ENCODE assay signal across 8 cellular contexts in the genomic region with DNA sequence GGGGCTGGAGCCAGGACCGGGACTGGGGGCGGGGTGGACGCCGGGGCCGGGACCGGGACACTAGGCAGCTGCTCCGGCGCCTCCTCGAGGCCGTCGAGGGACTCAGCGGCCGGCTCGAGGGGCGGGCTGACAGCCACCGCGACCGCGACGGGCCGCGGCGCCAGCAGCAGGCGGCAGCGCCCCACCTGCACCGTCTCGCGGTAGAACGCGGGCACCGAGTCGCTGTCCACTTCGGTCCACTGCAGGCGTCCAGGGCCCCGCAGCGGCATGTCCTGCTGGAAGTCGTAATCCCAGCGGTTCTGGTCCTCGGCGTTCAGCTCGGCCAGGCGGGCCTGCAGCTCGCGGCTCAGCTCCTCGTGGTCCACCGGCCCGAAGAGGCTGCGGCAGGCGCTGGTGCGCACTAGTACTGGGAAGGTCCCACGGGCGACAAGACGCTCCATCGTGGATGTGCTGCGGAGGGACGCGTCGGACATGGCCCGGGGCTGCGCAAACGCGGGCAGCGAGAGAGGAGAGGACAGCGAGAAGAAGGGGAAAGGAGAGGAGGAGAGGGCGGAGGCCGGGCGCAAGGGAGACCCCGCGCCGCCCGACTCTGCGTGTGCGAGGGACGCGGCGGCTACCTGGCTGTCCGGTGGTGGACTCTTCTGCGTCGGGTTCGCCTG. TPM values are rescaled to one million over a fixed set of nuclear protein-coding genes. Genes with fewer than 3 reads are reported as not detected.
DNase-seq lines count a peak whose midpoint lies in the region; ATAC-seq and TF ChIP-seq lines count a peak whose summit lies in the region.

No MANE protein-coding gene starts in this region.

- H3K9me3 Mint-ChIP-seq in H9 = no peaks in the 10 kb centered on the region
- H3K9me3 Mint-ChIP-seq in stimulated activated naive CD8-positive, alpha-beta T cell treated with anti-CD3 and anti-CD28 coated beads, Interleukin-15, amount 100 ng/mL, for 72 hours = no peaks in the 10 kb centered on the region

- TF ChIP-seq CTCF in H9 (conservative IDR thresholded peaks at IDR 0.05) (peak; percentile 46; the same call in 2 of the 3 replicates), Peyer's patch (IDR thresholded peaks at IDR 0.05) (peak in 4 of 6 experiments; percentile 26 to 61 (median 55))

- H4K20me1 ChIP-seq in H9 (ENCODE audit: control insufficient read depth, insufficient read depth, insufficient read length) = no peaks in the 10 kb centered on the region

- no peak overlapping the region for H2BK20ac ChIP-seq in H9 (ENCODE audit: low read depth, low read length, poor library complexity, severe bottlenecking)

- H3K4me1 ChIP-seq in H9 (ENCODE audit: insufficient read depth, low read length) (no peaks in the 10 kb centered on the region; the same call in 1 of the 2 replicates), Peyer's patch (peaks cover 0 to 23% (median 6%) of the 10 kb centered on the region in 4 donors)

- no peaks in the 10 kb centered on the region for H3K23me2 ChIP-seq in H9 (ENCODE audit: insufficient read length, low read depth, low read length, poor library complexity, severe bottlenecking)

- no peak overlapping the region for H4K5ac ChIP-seq in H9 (ENCODE audit: insufficient read length, low read depth, low read length)

- H3K4me3 Mint-ChIP-seq in H9 = peak overlapping the region; percentile 65 to 84
- peak overlapping the region; percentile 84 to 94 for H3K4me3 Mint-ChIP-seq in stimulated activated naive CD8-positive, alpha-beta T cell treated with anti-CD3 and anti-CD28 coated beads, Interleukin-15, amount 100 ng/mL, for 72 hours

- peak overlapping the region in 1 of 3 experiments; percentile 9; a peak in 2 of 7 replicates for H3K27ac Mint-ChIP-seq in H9
- no peak overlapping the region for H3K27ac Mint-ChIP-seq in stimulated activated naive CD8-positive, alpha-beta T cell treated with anti-CD3 and anti-CD28 coated beads, Interleukin-15, amount 100 ng/mL, for 72 hours

- no peak overlapping the region for H2BK12ac ChIP-seq in H9 (ENCODE audit: insufficient read length, low read depth, low read length)

- no peak overlapping the region for H2BK120ac ChIP-seq in H9 (ENCODE audit: low read depth, low read length, poor library complexity, severe bottlenecking)

- H2AFZ ChIP-seq in H9 (ENCODE audit: low read length) = no peak overlapping the region

- no peak overlapping the region for H2BK5ac ChIP-seq in H9 (ENCODE audit: insufficient read length, low read length)

- H3K27ac ChIP-seq in H9 (ENCODE audit: insufficient read length, low read depth, low read length) (no peak overlapping the region), Peyer's patch (peak overlapping the region; percentile 62 to 83 (median 79)), cingulate gyrus (ENCODE audit: low read depth, low read length) (peak overlapping the region; percentile 76)

- peak overlapping the region; percentile 16 for H3K18ac ChIP-seq in H9 (ENCODE audit: insufficient read length, low read depth, low read length)

- no peak for TF ChIP-seq POLR2A in Peyer's patch (IDR thresholded peaks at IDR 0.05)

- peak overlapping the region; percentile 50 to 73 (median 72) for H3K4me3 ChIP-seq in Peyer's patch

- peaks cover 82% of the 10 kb centered on the region for H3K27me3 Mint-ChIP-seq in H9 (ENCODE audit: low read depth)
- peaks cover 39% of the 10 kb centered on the region for H3K27me3 Mint-ChIP-seq in stimulated activated naive CD8-positive, alpha-beta T cell treated with anti-CD3 and anti-CD28 coated beads, Interleukin-15, amount 100 ng/mL, for 72 hours

- no peak overlapping the region for H2BK15ac ChIP-seq in H9 (ENCODE audit: low read depth, low read length)

- DNase-seq in CD1c-positive myeloid dendritic cell (ENCODE audit: extremely low spot score) = peak; percentile 53
- no peak for DNase-seq in H9
- DNase-seq in Peyer's patch = peak in 2 of 3 donors; percentile 74 to 83
- DNase-seq in left colon = peak; percentile 47 to 68
- DNase-seq in stimulated activated naive CD8-positive, alpha-beta T cell treated with anti-CD3 and anti-CD28 coated beads, Interleukin-15, amount 100 ng/mL, for 72 hours = peak; percentile 52 to 54
- no peak for DNase-seq in cortex of kidney (lab: John Stamatoyannopoulos, UW)

- intact Hi-C loops in left colon (cut with DNase I, micrococcal nuclease) = loop anchor here in 1 of 2 donors (10.0 kb wide), 1 partner anchor 180 kb away; no protein-coding TSS in a partner anchor

- H3K56ac ChIP-seq in H9 (ENCODE audit: insufficient read length, low read depth, low read length) = no peak overlapping the region

- H3K27me3 ChIP-seq in H9 (ENCODE audit: insufficient read depth, low read length) (peaks cover 4% of the 10 kb centered on the region; the same call in 1 of the 2 replicates), Peyer's patch (no peaks in the 10 kb centered on the region)

- H3K4me1 Mint-ChIP-seq in H9 = peaks cover 25 to 28% of the 10 kb centered on the region in 2 experiments
- H3K4me1 Mint-ChIP-seq in stimulated activated naive CD8-positive, alpha-beta T cell treated with anti-CD3 and anti-CD28 coated beads, Interleukin-15, amount 100 ng/mL, for 72 hours = peaks cover 27% of the 10 kb centered on the region

- no peak overlapping the region for H3K14ac ChIP-seq in H9 (ENCODE audit: insufficient read depth, low read length)

- no peak overlapping the region for H3T11ph ChIP-seq in H9 (ENCODE audit: low read length)

- no peak overlapping the region for H3K23ac ChIP-seq in H9 (ENCODE audit: insufficient read length, low read depth, low read length)

- H4K91ac ChIP-seq in H9 (ENCODE audit: insufficient read length, low read depth, low read length) = no peak overlapping the region

- H4K8ac ChIP-seq in H9 (replicated peaks; ENCODE audit: insufficient read length, low read depth, low read length) = no peak overlapping the region

- peak overlapping the region; percentile 29 for H3K4me2 ChIP-seq in H9 (ENCODE audit: insufficient read depth, insufficient read length, low read length)

- H3K9me3 ChIP-seq in H9 (ENCODE audit: control insufficient read depth, low read depth, low read length) (no peaks in the 10 kb centered on the region), Peyer's patch (no peaks in the 10 kb centered on the region)

- H3K9ac ChIP-seq in H9 (ENCODE audit: extremely low read depth, insufficient read length, low read length) = no peak overlapping the region

- no peaks in the 10 kb centered on the region for H3K79me2 ChIP-seq in H9 (ENCODE audit: insufficient read depth, low read length)

- no peak overlapping the region for H2AK5ac ChIP-seq in H9 (ENCODE audit: insufficient read length, low read length)

- H3K36me3 Mint-ChIP-seq in H9 (ENCODE audit: insufficient read depth in 1 of 3, low read depth in 3 of 3) = peaks cover 0 to 6% (median 5%) of the 10 kb centered on the region in 3 experiments; a peak in 3 of 7 replicates

- H3K36me3 ChIP-seq in Peyer's patch = no peaks in the 10 kb centered on the region

- peak; percentile 52 for ATAC-seq in left colon
- ATAC-seq in stimulated activated naive CD8-positive, alpha-beta T cell treated with anti-CD3 and anti-CD28 coated beads, Interleukin-15, amount 100 ng/mL, for 72 hours = peak; percentile 38
- no peak for ATAC-seq in HG03045 (IDR thresholded peaks at IDR 0.05; ENCODE audit: unreplicated experiment)

- H3K79me1 ChIP-seq in H9 (ENCODE audit: insufficient read depth, low read depth, low read length, poor library complexity, severe bottlenecking) = no peaks in the 10 kb centered on the region

- no peak overlapping the region for H3K4ac ChIP-seq in H9 (ENCODE audit: low read depth, low read length)

- no CpG with 5 or more reads among the region's 80 CpGs for WGBS in H9 (ENCODE audit: extremely low coverage, insufficient read length, low lambda C conversion rate)

RNA-seq across cellular contexts. Expression of a gene that starts 0.4 kb away (rescaled TPM):
- total RNA-seq in H9 (2021) (15.4 and 17.8 TPM in 2 replicates), Peyer's patch (10 to 100 TPM in 2 of 4 donors, 1 to 10 TPM in 2; 6.1 to 22.3 (median 11.1) TPM), left colon (10 to 100 TPM in 1 of 2 donors, 1 to 10 TPM in 1; 5.8 to 10.6 TPM)

RNA-seq across cellular contexts. Expression of a gene that starts 44.1 kb away (rescaled TPM):
- total RNA-seq in H9 (2021) (41.5 and 42.8 TPM in 2 replicates), Peyer's patch (1 to 10 TPM in 3 of 4 donors, not detected in 1; 4.1 to 6.4 (median 4.9) TPM), left colon (10 to 100 TPM; 29.9 to 36.7 TPM)

Comparison
In these comparisons a context has a peak if more than half of its experiments do, and no peak if none do; other contexts are left out.
1. DNase-seq: peak in CD1c-positive myeloid dendritic cell (single experiment), Peyer's patch (2 of 3), left colon (2 of 2) and stimulated activated naive CD8-positive, alpha-beta T cell treated with anti-CD3 and anti-CD28 coated beads, Interleukin-15, amount 100 ng/mL, for 72 hours (2 of 2); none in H9 (single experiment) and cortex of kidney (single experiment).